ENCODE assay signal across 19 cellular contexts in genomic region chr20:16608265-16608636, GRCh38. TPM values are rescaled to one million over a fixed set of nuclear protein-coding genes. Genes with fewer than 3 reads are reported as not detected.
A peak's percentile ranks its signal among the peaks of the same experiment; 100 is the strongest.
DNase-seq lines count a peak whose midpoint lies in the region; ATAC-seq and TF ChIP-seq lines count a peak whose summit lies in the region.
"Had no signal": no experiment of that assay in that cellular context is flagged by ENCODE, and none has a peak within 500 bp of the region (broad histone marks: within the 10 kb centered on the region; RNA-seq: fewer than 3 reads in every experiment).

No MANE protein-coding gene starts in this region.

- H3K27me3 ChIP-seq in Karpas-422 (ENCODE audit: low read length) = no peaks in the 10 kb centered on the region
- H3K27me3 ChIP-seq in duodenal mucosa (ENCODE audit: control insufficient read depth in 1 of 2, insufficient read depth in 2 of 2, low read length in 2 of 2) = no peaks in the 10 kb centered on the region
- H3K27me3 ChIP-seq in psoas muscle (ENCODE audit: insufficient read depth in 3 of 3, low read length in 2 of 3) = no peaks in the 10 kb centered on the region
- H3K27me3 ChIP-seq: testis had no signal

- TF ChIP-seq CTCF in psoas muscle (IDR thresholded peaks at IDR 0.05) = no peak

- no peaks in the 10 kb centered on the region for H4K20me1 ChIP-seq in Karpas-422 (ENCODE audit: insufficient read depth, low read depth, low read length)

- H3K4me2 ChIP-seq in Karpas-422 (ENCODE audit: low read depth, low read length, poor library complexity, severe bottlenecking) = no peak overlapping the region

- intact Hi-C loops in left colon (cut with DNase I, micrococcal nuclease) = no loop called here
- intact Hi-C loops in psoas muscle (cut with DNase I) = no loop called here

- H3K9me3 ChIP-seq in Karpas-422 (ENCODE audit: low read length) (no peaks in the 10 kb centered on the region), duodenal mucosa (ENCODE audit: control insufficient read depth in 1 of 2, low read length in 2 of 2) (no peaks in the 10 kb centered on the region), psoas muscle (no peaks in the 10 kb centered on the region)
- H3K9me3 ChIP-seq: testis had no signal

- DNase-seq in Karpas-422 (peak; percentile 11), left colon (no peak), psoas muscle (no peak), NCI-H2029 (lab: John Stamatoyannopoulos, UW) (no peak), DMS153 (lab: John Stamatoyannopoulos, UW) (no peak)
- DNase-seq in central memory CD4-positive, alpha-beta T cell = no peak
- DNase-seq: activated CD4-positive, CD25-positive, alpha-beta regulatory T cell treated with anti-CD3 and anti-CD28 coated beads, Interleukin-2, amount 50 U/mL, for 72 hours; activated CD8-positive, alpha-beta memory T cell treated with anti-CD3 and anti-CD28 coated beads for 24 hours; activated naive CD4-positive, alpha-beta T cell treated with anti-CD3 and anti-CD28 coated beads, Interleukin-2, amount 50 U/mL, for 16 hours; activated T-cell treated with anti-CD3 and anti-CD28 coated beads, Interleukin-2, amount 50 U/mL, for 48 hours; CD4-positive, CD25-positive, alpha-beta regulatory T cell; GDM1; hippocampal formation; NCI-H1105; NCI-H524; testis had no signal

- no peaks in the 10 kb centered on the region for H3K36me3 ChIP-seq in Karpas-422 (ENCODE audit: insufficient read depth, low read length)
- H3K36me3 ChIP-seq in duodenal mucosa (ENCODE audit: control insufficient read depth in 1 of 2, insufficient read depth in 2 of 2, low read length in 2 of 2) = no peaks in the 10 kb centered on the region
- no peaks in the 10 kb centered on the region for H3K36me3 ChIP-seq in psoas muscle (ENCODE audit: insufficient read depth in 1 of 2, low read depth in 1 of 2)

- no peaks in the 10 kb centered on the region for H3K9me2 ChIP-seq in Karpas-422 (replicated peaks; ENCODE audit: insufficient read depth, low read length)

- no peaks in the 10 kb centered on the region for H3K79me2 ChIP-seq in Karpas-422 (ENCODE audit: low read length)

- 52 to 69% (median 55%) methylated on average over 2 of the region's 2 CpGs for WGBS in psoas muscle, 3 donors

- H3K4me3 ChIP-seq in Karpas-422 (ENCODE audit: low read length) = no peak overlapping the region
- H3K4me3 ChIP-seq in duodenal mucosa (ENCODE audit: low read depth in 1 of 2, low read length in 2 of 2) = peak overlapping the region; percentile 0 to 11
- H3K4me3 ChIP-seq in psoas muscle = no peak overlapping the region
- H3K4me3 ChIP-seq: testis had no signal

- ATAC-seq in left colon (peak; percentile 17), psoas muscle (peak; percentile 57 to 92 (median 76)), HG03442 (IDR thresholded peaks at IDR 0.05; ENCODE audit: unreplicated experiment) (no peak)
- ATAC-seq: HCT116 had no signal

- H3K27ac ChIP-seq in Karpas-422 (ENCODE audit: low read length) (no peak overlapping the region), duodenal mucosa (ENCODE audit: low read depth, low read length) (no peak overlapping the region), psoas muscle (no peak overlapping the region)
- H3K27ac ChIP-seq: testis had no signal

- no peak overlapping the region for H2AFZ ChIP-seq in Karpas-422 (ENCODE audit: low read length)

- no peak overlapping the region for H3K9ac ChIP-seq in Karpas-422 (ENCODE audit: low read length)
- H3K9ac ChIP-seq in duodenal mucosa (ENCODE audit: low read depth in 1 of 2, low read length in 2 of 2) = no peak overlapping the region

- no peaks in the 10 kb centered on the region for H3K4me1 ChIP-seq in Karpas-422 (ENCODE audit: low read length)
- H3K4me1 ChIP-seq in duodenal mucosa (ENCODE audit: control insufficient read depth in 1 of 2, insufficient read depth in 2 of 2, low read length in 2 of 2) = peaks cover 10 to 16% of the 10 kb centered on the region in 2 donors
- peaks cover 7% of the 10 kb centered on the region for H3K4me1 ChIP-seq in psoas muscle
- H3K4me1 ChIP-seq: testis had no signal

RNA-seq across cellular contexts. Expression of gene KIF16B, which starts 35.0 kb away (rescaled TPM):
- total RNA-seq in Karpas-422 (2014; rRNA removed; shearing (Covaris generic); ENCODE audit: low replicate concordance) = 6.1 and 8.4 TPM in 2 replicates
- total RNA-seq in left colon (10 to 100 TPM; 66.9 to 71.1 TPM), psoas muscle (10 to 100 TPM; 18.9 to 27.7 (median 23.9) TPM)
- polyA plus RNA-seq in psoas muscle = 10 to 100 TPM; 18.1 to 30.6 (median 24.1) TPM

Comparison
In these comparisons a context has a peak if more than half of its experiments do, and no peak if none do; other contexts are left out.
1. H3K4me3 ChIP-seq: peak in duodenal mucosa (2 of 2); none in Karpas-422 (single experiment) and psoas muscle (single experiment).